Comparison of ENCODE assay signal across 1 cellular context in the genomic region with DNA sequence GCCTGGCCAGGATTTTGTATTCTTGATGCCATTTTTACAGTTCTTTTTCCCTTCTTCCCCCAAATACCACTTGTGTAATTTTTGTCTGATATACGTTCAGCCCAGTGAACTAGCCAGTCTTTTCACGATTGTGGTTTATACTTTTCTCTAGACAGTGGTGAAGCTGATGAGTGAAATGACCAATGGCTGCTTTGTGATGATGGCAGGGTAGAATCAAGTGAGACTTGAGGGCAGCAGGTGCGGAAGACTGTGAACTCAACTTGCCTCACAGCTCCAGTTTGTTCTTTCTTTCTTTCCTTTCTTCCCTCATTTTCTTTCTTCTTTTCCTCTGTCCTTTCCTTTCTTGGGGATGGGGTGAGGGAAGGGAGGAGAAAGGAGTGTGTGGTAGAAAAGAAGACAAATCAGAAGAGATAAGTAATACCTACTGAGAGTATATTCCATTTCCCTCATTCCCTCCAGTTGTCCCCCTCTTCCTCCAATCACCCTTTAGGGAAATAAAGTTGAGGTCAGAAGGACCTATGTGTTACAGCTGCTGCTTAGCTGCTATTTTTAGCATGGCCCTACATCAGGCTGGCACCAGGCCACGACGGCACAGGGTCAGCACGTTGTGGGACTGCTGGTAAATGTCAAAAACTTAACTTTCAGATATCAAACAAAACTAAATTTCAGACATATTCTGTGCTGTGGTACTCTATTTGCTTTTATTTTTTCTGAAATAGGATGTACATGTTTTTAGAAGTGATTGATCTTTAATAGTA.
TF ChIP-seq lines count a peak whose summit lies in the region.

No MANE protein-coding gene starts in this region.

TF ChIP-seq in GM12878, 131 proteins besides CTCF, POLR2A, EP300 and RAD21:
- TF ChIP-seq TCF7 (IDR thresholded peaks at IDR 0.05; ENCODE audit: borderline replicate concordance) (no peak), SMAD1 (IDR thresholded peaks at IDR 0.05; ENCODE audit: low read depth, partially characterized antibody) (no peak), ZBED1 (IDR thresholded peaks at IDR 0.05; ENCODE audit: borderline replicate concordance) (no peak), SMAD5 (IDR thresholded peaks at IDR 0.05; ENCODE audit: low read depth) (no peak), BMI1 (IDR thresholded peaks at IDR 0.05; ENCODE audit: borderline replicate concordance) (no peak), CEBPB (IDR thresholded peaks at IDR 0.05; ENCODE audit: borderline replicate concordance in 1 of 2, low read depth in 2 of 2, low read length in 2 of 2) (no peak), WRNIP1 (IDR thresholded peaks at IDR 0.05; ENCODE audit: borderline replicate concordance, low read depth, low read length) (no peak), BCL11A (IDR thresholded peaks at IDR 0.05; ENCODE audit: low read depth, low read length) (no peak), ZNF274 (IDR thresholded peaks at IDR 0.05; ENCODE audit: insufficient read depth, insufficient read length) (no peak), ZNF207 (IDR thresholded peaks at IDR 0.05; ENCODE audit: borderline replicate concordance) (no peak), MYC (IDR thresholded peaks at IDR 0.05; ENCODE audit: insufficient read depth, insufficient read length, insufficient replicate concordance, low read length, severe bottlenecking) (no peak), SIN3A (IDR thresholded peaks at IDR 0.05; ENCODE audit: low read depth, low read length) (no peak), ZNF384 (IDR thresholded peaks at IDR 0.05; ENCODE audit: borderline replicate concordance, low read depth, low read length) (no peak), RUNX3 (IDR thresholded peaks at IDR 0.05; ENCODE audit: low read length) (no peak), CBX5 (IDR thresholded peaks at IDR 0.05; ENCODE audit: low read depth) (no peak)
- TF ChIP-seq, protein P1, sequence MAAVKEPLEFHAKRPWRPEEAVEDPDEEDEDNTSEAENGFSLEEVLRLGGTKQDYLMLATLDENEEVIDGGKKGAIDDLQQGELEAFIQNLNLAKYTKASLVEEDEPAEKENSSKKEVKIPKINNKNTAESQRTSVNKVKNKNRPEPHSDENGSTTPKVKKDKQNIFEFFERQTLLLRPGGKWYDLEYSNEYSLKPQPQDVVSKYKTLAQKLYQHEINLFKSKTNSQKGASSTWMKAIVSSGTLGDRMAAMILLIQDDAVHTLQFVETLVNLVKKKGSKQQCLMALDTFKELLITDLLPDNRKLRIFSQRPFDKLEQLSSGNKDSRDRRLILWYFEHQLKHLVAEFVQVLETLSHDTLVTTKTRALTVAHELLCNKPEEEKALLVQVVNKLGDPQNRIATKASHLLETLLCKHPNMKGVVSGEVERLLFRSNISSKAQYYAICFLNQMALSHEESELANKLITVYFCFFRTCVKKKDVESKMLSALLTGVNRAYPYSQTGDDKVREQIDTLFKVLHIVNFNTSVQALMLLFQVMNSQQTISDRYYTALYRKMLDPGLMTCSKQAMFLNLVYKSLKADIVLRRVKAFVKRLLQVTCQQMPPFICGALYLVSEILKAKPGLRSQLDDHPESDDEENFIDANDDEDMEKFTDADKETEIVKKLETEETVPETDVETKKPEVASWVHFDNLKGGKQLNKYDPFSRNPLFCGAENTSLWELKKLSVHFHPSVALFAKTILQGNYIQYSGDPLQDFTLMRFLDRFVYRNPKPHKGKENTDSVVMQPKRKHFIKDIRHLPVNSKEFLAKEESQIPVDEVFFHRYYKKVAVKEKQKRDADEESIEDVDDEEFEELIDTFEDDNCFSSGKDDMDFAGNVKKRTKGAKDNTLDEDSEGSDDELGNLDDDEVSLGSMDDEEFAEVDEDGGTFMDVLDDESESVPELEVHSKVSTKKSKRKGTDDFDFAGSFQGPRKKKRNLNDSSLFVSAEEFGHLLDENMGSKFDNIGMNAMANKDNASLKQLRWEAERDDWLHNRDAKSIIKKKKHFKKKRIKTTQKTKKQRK (IDR thresholded peaks at IDR 0.05; ENCODE audit: low read depth, low read length) = no peak
- TF ChIP-seq, protein P2, sequence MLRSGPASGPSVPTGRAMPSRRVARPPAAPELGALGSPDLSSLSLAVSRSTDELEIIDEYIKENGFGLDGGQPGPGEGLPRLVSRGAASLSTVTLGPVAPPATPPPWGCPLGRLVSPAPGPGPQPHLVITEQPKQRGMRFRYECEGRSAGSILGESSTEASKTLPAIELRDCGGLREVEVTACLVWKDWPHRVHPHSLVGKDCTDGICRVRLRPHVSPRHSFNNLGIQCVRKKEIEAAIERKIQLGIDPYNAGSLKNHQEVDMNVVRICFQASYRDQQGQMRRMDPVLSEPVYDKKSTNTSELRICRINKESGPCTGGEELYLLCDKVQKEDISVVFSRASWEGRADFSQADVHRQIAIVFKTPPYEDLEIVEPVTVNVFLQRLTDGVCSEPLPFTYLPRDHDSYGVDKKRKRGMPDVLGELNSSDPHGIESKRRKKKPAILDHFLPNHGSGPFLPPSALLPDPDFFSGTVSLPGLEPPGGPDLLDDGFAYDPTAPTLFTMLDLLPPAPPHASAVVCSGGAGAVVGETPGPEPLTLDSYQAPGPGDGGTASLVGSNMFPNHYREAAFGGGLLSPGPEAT (IDR thresholded peaks at IDR 0.05; ENCODE audit: low read depth) = no peak
- TF ChIP-seq, protein P3, sequence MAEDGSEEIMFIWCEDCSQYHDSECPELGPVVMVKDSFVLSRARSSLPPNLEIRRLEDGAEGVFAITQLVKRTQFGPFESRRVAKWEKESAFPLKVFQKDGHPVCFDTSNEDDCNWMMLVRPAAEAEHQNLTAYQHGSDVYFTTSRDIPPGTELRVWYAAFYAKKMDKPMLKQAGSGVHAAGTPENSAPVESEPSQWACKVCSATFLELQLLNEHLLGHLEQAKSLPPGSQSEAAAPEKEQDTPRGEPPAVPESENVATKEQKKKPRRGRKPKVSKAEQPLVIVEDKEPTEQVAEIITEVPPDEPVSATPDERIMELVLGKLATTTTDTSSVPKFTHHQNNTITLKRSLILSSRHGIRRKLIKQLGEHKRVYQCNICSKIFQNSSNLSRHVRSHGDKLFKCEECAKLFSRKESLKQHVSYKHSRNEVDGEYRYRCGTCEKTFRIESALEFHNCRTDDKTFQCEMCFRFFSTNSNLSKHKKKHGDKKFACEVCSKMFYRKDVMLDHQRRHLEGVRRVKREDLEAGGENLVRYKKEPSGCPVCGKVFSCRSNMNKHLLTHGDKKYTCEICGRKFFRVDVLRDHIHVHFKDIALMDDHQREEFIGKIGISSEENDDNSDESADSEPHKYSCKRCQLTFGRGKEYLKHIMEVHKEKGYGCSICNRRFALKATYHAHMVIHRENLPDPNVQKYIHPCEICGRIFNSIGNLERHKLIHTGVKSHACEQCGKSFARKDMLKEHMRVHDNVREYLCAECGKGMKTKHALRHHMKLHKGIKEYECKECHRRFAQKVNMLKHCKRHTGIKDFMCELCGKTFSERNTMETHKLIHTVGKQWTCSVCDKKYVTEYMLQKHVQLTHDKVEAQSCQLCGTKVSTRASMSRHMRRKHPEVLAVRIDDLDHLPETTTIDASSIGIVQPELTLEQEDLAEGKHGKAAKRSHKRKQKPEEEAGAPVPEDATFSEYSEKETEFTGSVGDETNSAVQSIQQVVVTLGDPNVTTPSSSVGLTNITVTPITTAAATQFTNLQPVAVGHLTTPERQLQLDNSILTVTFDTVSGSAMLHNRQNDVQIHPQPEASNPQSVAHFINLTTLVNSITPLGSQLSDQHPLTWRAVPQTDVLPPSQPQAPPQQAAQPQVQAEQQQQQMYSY (CRISPR knock-in tag; IDR thresholded peaks at IDR 0.05) = no peak
- TF ChIP-seq, protein P4, sequence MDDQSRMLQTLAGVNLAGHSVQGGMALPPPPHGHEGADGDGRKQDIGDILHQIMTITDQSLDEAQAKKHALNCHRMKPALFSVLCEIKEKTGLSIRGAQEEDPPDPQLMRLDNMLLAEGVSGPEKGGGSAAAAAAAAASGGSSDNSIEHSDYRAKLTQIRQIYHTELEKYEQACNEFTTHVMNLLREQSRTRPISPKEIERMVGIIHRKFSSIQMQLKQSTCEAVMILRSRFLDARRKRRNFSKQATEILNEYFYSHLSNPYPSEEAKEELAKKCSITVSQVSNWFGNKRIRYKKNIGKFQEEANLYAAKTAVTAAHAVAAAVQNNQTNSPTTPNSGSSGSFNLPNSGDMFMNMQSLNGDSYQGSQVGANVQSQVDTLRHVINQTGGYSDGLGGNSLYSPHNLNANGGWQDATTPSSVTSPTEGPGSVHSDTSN (IDR thresholded peaks at IDR 0.05; ENCODE audit: insufficient replicate concordance, low read depth, low read length) = no peak
